In the genomic region with DNA sequence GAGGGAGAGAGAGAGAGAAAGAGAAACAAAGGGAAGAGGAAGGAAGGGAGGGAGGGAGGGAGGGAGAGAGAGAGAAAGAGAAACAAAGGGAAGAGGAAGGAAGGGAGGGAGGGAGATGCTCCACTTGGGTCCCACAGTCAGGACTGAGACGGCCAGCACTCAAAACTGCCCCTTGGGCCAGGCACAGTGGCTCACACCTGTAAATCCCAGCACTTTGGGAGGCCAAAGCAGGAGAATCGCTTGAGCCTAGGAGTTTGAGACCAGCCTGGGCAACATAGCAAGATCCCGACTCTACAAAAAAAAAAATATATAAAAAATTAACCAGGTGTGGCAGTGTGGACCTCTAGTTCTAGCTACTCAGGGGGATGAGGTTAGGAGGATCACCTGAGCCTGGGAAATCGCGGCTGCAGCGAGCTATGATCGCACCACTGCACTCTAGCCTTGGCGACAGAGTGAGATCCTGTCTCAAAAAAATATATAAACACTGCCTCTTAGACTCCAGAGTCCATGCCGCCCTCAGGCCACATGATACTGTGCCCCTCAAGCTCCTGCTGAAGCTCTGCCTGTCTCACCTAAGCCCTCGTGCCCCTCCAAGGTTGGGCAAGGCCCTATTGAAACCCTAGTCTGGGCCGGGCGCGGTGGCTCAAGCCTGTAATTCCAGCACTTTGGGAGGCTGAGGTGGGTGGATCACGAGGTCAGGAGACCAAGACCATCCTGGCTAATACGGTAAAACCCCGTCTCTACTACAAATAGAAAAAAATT, we compare ENCODE assay signal across 8 cellular contexts. TPM values are rescaled to one million over a fixed set of nuclear protein-coding genes. Genes with fewer than 3 reads are reported as not detected.
DNase-seq lines count a peak whose midpoint lies in the region; ATAC-seq, FAIRE-seq and TF ChIP-seq lines count a peak whose summit lies in the region.
"Not testable (repeated sequence)": the region's sequence is repeated elsewhere in the genome, so short reads cannot be mapped to it uniquely, and the experiment has no call there.

No MANE protein-coding gene starts in this region.

- not testable (repeated sequence) for H4K20me1 ChIP-seq in endothelial cell of umbilical vein (replicated peaks; ENCODE audit: control insufficient read depth, extremely low read depth, insufficient read depth, low read length)

- peak; percentile 42 for FAIRE-seq in endothelial cell of umbilical vein (lab: Jason Lieb, UNC)

- not testable (repeated sequence) for ATAC-seq in CD8-positive, alpha-beta T cell; activated B cell treated with CpG ODN at 0.5 μM for 24 hours (ENCODE audit: low read depth); left lung; stimulated activated naive B cell treated with anti-CD40 and anti-IgM and Interleukin-4, amounts not matched to agents 10 μg/mL and 1 μg/mL and 100 μg/mL, for 72 hours (replicated peaks)

- dilution Hi-C loops in endothelial cell of umbilical vein (cut with MboI; ENCODE audit: extremely low pct_ligation_motif_present, low sequenced_read_pairs), result not testable (repeated sequence)

- peak overlapping the region; percentile 79 for H3K27ac Mint-ChIP-seq in CD8-positive, alpha-beta T cell
- H3K27ac Mint-ChIP-seq in activated B cell treated with CpG ODN at 0.5 μM for 24 hours (peak overlapping the region; percentile 84), osteocyte (ENCODE audit: unreplicated experiment) (peak overlapping the region; percentile 85)
- H3K27ac Mint-ChIP-seq in stimulated activated naive B cell treated with anti-CD40 and anti-IgM and Interleukin-4, amounts not matched to agents 10 μg/mL and 1 μg/mL and 100 μg/mL, for 72 hours, result peak overlapping the region; percentile 89

- H3K36me3 ChIP-seq in CD8-positive, alpha-beta T cell (ENCODE audit: insufficient read depth, low read length), result not testable (repeated sequence)
- H3K36me3 ChIP-seq in ascending aorta, result peaks cover 34 to 42% of the 10 kb centered on the region in 2 donors
- peaks cover 0 to 16% of the 10 kb centered on the region in 2 experiments for H3K36me3 ChIP-seq in endothelial cell of umbilical vein (ENCODE audit: control insufficient read depth in 2 of 2, extremely low read depth in 1 of 2, insufficient read depth in 2 of 2, low read length in 2 of 2)
- H3K36me3 ChIP-seq in left lung, result peaks cover 0 to 44% of the 10 kb centered on the region in 2 donors
- H3K36me3 ChIP-seq in transverse colon, result peaks cover 0 to 26% (median 9%) of the 10 kb centered on the region in 4 donors

- H3K27ac ChIP-seq in CD8-positive, alpha-beta T cell (ENCODE audit: low read depth, low read length); endothelial cell of umbilical vein (ENCODE audit: insufficient read depth, low read depth, low read length): not testable (repeated sequence)
- H3K27ac ChIP-seq in ascending aorta, result peak overlapping the region; percentile 89 to 90
- peak overlapping the region; percentile 72 to 75 for H3K27ac ChIP-seq in left lung
- peak overlapping the region; percentile 68 to 76 (median 70) for H3K27ac ChIP-seq in transverse colon

- H3K4me3 Mint-ChIP-seq in CD8-positive, alpha-beta T cell; activated B cell treated with CpG ODN at 0.5 μM for 24 hours; osteocyte (ENCODE audit: unreplicated experiment); stimulated activated naive B cell treated with anti-CD40 and anti-IgM and Interleukin-4, amounts not matched to agents 10 μg/mL and 1 μg/mL and 100 μg/mL, for 72 hours: not testable (repeated sequence)

- not testable (repeated sequence) for H3K9ac ChIP-seq in endothelial cell of umbilical vein (replicated peaks; ENCODE audit: extremely low read depth, insufficient read depth, low read length)

- H3K4me3 ChIP-seq in CD8-positive, alpha-beta T cell (ENCODE audit: low read depth, low read length); ascending aorta; endothelial cell of umbilical vein (replicated peaks in 1 of 3; ENCODE audit: insufficient read depth in 1 of 3, low read depth in 1 of 3, low read length in 3 of 3); left lung; transverse colon: not testable (repeated sequence)

- not testable (repeated sequence) for H3K79me2 ChIP-seq in endothelial cell of umbilical vein (ENCODE audit: control insufficient read depth, insufficient read depth, low read length)

- intact Hi-C loops in CD8-positive, alpha-beta T cell (cut with DNase I, micrococcal nuclease); activated B cell treated with CpG ODN at 0.5 μM for 24 hours (cut with micrococcal nuclease); ascending aorta (cut with DNase I); endothelial cell of umbilical vein (cut with micrococcal nuclease); left lung (cut with DNase I); transverse colon (cut with DNase I; ENCODE audit: low total_unique reads): not testable (repeated sequence)

- not testable (repeated sequence) for H3K9me3 Mint-ChIP-seq in CD8-positive, alpha-beta T cell; activated B cell treated with CpG ODN at 0.5 μM for 24 hours; osteocyte (ENCODE audit: unreplicated experiment); stimulated activated naive B cell treated with anti-CD40 and anti-IgM and Interleukin-4, amounts not matched to agents 10 μg/mL and 1 μg/mL and 100 μg/mL, for 72 hours

- not testable (repeated sequence) for TF ChIP-seq CTCF in CD8-positive, alpha-beta T cell (IDR thresholded peaks at IDR 0.05); activated B cell treated with CpG ODN at 0.5 μM for 24 hours (IDR thresholded peaks at IDR 0.05); ascending aorta (IDR thresholded peaks at IDR 0.05); endothelial cell of umbilical vein (IDR thresholded peaks at IDR 0.05; ENCODE audit: extremely low read depth in 1 of 2, insufficient read depth in 1 of 2, low read depth in 1 of 2, low read length in 2 of 2); left lung (IDR thresholded peaks at IDR 0.05); osteocyte (IDR thresholded peaks at IDR 0.05); transverse colon (IDR thresholded peaks at IDR 0.05)

- peaks cover 59% of the 10 kb centered on the region for H3K4me1 ChIP-seq in CD8-positive, alpha-beta T cell (ENCODE audit: insufficient read depth, low read length)
- H3K4me1 ChIP-seq in ascending aorta (peaks cover 30 to 50% of the 10 kb centered on the region in 2 donors), endothelial cell of umbilical vein (ENCODE audit: control insufficient read depth, extremely low read depth, insufficient read depth, low read length) (peaks cover 26% of the 10 kb centered on the region), left lung (peaks cover 14 to 83% of the 10 kb centered on the region in 2 donors), transverse colon (peaks cover 17 to 52% (median 21%) of the 10 kb centered on the region in 4 donors)

- in situ Hi-C loops in transverse colon (cut with MboI; ENCODE audit: low pct_ligation_motif_present in 1 of 4, low pct_unique_long_range_greater_than_20kb in 1 of 4, low sequenced_read_pairs in 3 of 4), result loop anchor here in 1 of 4 donors (10.0 kb wide), 1 partner anchor 48 kb away; no protein-coding TSS in a partner anchor

- not testable (repeated sequence) for BruUV-seq in endothelial cell of umbilical vein (replicated peaks; lab: Mats Ljungman, UMichigan)

- not testable (repeated sequence) for H3K27me3 ChIP-seq in CD8-positive, alpha-beta T cell (ENCODE audit: insufficient read depth, low read length); ascending aorta; endothelial cell of umbilical vein (ENCODE audit: control insufficient read depth in 2 of 2, insufficient read depth in 2 of 2, low read length in 2 of 2); left lung; transverse colon

- CTCF ChIA-PET in CD8-positive, alpha-beta T cell (lab: Charles Lee), result interaction anchor here (1.3 to 11.4 kb wide), 3 partner anchors 9 to 42 kb away, joined by 3 to 256 read pairs (median 5); no protein-coding TSS in a partner anchor
- CTCF ChIA-PET in activated B cell treated with CpG ODN at 0.5 μM for 24 hours (lab: Charles Lee) (interaction anchor here (1.0 to 1.5 kb wide), 4 partner anchors 8 to 43 kb away, joined by 3 read pairs; a partner anchor contains a TSS), endothelial cell of umbilical vein (lab: Charles Lee) (interaction anchor here (1.7 kb wide), 1 partner anchor 31 kb away, joined by 4 read pairs; no protein-coding TSS in a partner anchor)

- TF ChIP-seq POLR2A in endothelial cell of umbilical vein (IDR thresholded peaks at IDR 0.05; ENCODE audit: low read depth, low read length); transverse colon (IDR thresholded peaks at IDR 0.05): not testable (repeated sequence)

- 82 to 83% methylated on average over 10 to 16 of the region's 16 CpGs for WGBS in transverse colon (ENCODE audit: low coverage in 1 of 2), 2 donors

- not testable (repeated sequence) for H3K4me2 ChIP-seq in endothelial cell of umbilical vein (ENCODE audit: insufficient read depth, low read length)

- POLR2A ChIA-PET in CD8-positive, alpha-beta T cell (lab: Charles Lee), result interaction anchor here (2.2 to 3.9 kb wide), 2 partner anchors 7 to 29 kb away, joined by 12 to 23 read pairs; no protein-coding TSS in a partner anchor
- POLR2A ChIA-PET in activated B cell treated with CpG ODN at 0.5 μM for 24 hours (lab: Charles Lee), result interaction anchor here (0.6 to 23.7 kb wide), 8 partner anchors 5 to 43 kb away, joined by 3 to 779 read pairs (median 16); a partner anchor contains a TSS
- POLR2A ChIA-PET in endothelial cell of umbilical vein (lab: Charles Lee), result not testable (repeated sequence)

- not testable (repeated sequence) for DNase-seq in CD8-positive, alpha-beta T cell; activated B cell treated with CpG ODN at 0.5 μM for 24 hours; ascending aorta (ENCODE audit: low spot score in 2 of 2); endothelial cell of umbilical vein (ENCODE audit: low read depth, low spot score); left lung; osteocyte (ENCODE audit: extremely low spot score, unreplicated experiment); stimulated activated naive B cell treated with anti-CD40 and anti-IgM and Interleukin-4, amounts not matched to agents 10 μg/mL and 1 μg/mL and 100 μg/mL, for 72 hours; transverse colon

- H3K9me3 ChIP-seq in CD8-positive, alpha-beta T cell (ENCODE audit: low read length); ascending aorta; endothelial cell of umbilical vein (replicated peaks; ENCODE audit: control insufficient read depth, insufficient read depth, low read length); left lung; transverse colon: not testable (repeated sequence)

- peaks cover 36% of the 10 kb centered on the region for H3K36me3 Mint-ChIP-seq in CD8-positive, alpha-beta T cell
- H3K36me3 Mint-ChIP-seq in activated B cell treated with CpG ODN at 0.5 μM for 24 hours (ENCODE audit: low read depth), result peaks cover 41% of the 10 kb centered on the region
- peaks cover 24% of the 10 kb centered on the region for H3K36me3 Mint-ChIP-seq in osteocyte (ENCODE audit: unreplicated experiment)
- H3K36me3 Mint-ChIP-seq in stimulated activated naive B cell treated with anti-CD40 and anti-IgM and Interleukin-4, amounts not matched to agents 10 μg/mL and 1 μg/mL and 100 μg/mL, for 72 hours, result peaks cover 30 to 31% of the 10 kb centered on the region in 2 donors

- not testable (repeated sequence) for H3K27me3 Mint-ChIP-seq in CD8-positive, alpha-beta T cell (ENCODE audit: low read depth); activated B cell treated with CpG ODN at 0.5 μM for 24 hours; osteocyte (ENCODE audit: unreplicated experiment); stimulated activated naive B cell treated with anti-CD40 and anti-IgM and Interleukin-4, amounts not matched to agents 10 μg/mL and 1 μg/mL and 100 μg/mL, for 72 hours

- not testable (repeated sequence) for H3K9me1 ChIP-seq in endothelial cell of umbilical vein (replicated peaks; ENCODE audit: control insufficient read depth, extremely low read depth, insufficient read depth, low read length)

- not testable (repeated sequence) for TF ChIP-seq EP300 in transverse colon (IDR thresholded peaks at IDR 0.05; ENCODE audit: low read depth)

- H2AFZ ChIP-seq in endothelial cell of umbilical vein (ENCODE audit: low read depth, low read length), result not testable (repeated sequence)

- peaks cover 63% of the 10 kb centered on the region for H3K4me1 Mint-ChIP-seq in CD8-positive, alpha-beta T cell (ENCODE audit: low read depth)
- H3K4me1 Mint-ChIP-seq in activated B cell treated with CpG ODN at 0.5 μM for 24 hours, result peaks cover 74% of the 10 kb centered on the region
- H3K4me1 Mint-ChIP-seq in osteocyte (ENCODE audit: unreplicated experiment), result peaks cover 63% of the 10 kb centered on the region
- H3K4me1 Mint-ChIP-seq in stimulated activated naive B cell treated with anti-CD40 and anti-IgM and Interleukin-4, amounts not matched to agents 10 μg/mL and 1 μg/mL and 100 μg/mL, for 72 hours, result peaks cover 47 to 67% of the 10 kb centered on the region in 2 donors

RNA-seq across cellular contexts. Expression of a gene that starts 8.4 kb away (rescaled TPM):
- total RNA-seq in CD8-positive, alpha-beta T cell, result 100 to 1,000 TPM; 288 to 303 TPM
- 147 and 168 TPM in 2 replicates for total RNA-seq in activated B cell treated with CpG ODN at 0.5 μM for 24 hours
- 443 TPM for total RNA-seq in ascending aorta
- total RNA-seq in endothelial cell of umbilical vein, result 17.2 and 17.4 TPM in 2 replicates
- polyA plus RNA-seq in endothelial cell of umbilical vein, result 10.2 and 12.4 TPM in 2 replicates
- 8.4 and 9.5 TPM in 2 replicates for polyA plus RNA-seq in endothelial cell of umbilical vein (2011; cell fraction: cytosol; rRNA removed)
- polyA plus RNA-seq in endothelial cell of umbilical vein (2011; cell fraction: nucleus; rRNA removed), result 20.7 and 22.0 TPM in 2 replicates
- polyA plus RNA-seq in endothelial cell of umbilical vein (2012), result 6.3 and 10.6 TPM in 2 replicates
- 6.0 and 8.6 TPM in 2 replicates for polyA minus RNA-seq in endothelial cell of umbilical vein
- 14.2 TPM for polyA minus RNA-seq in endothelial cell of umbilical vein (2011; cell fraction: cytosol; rRNA and poly(A)+ RNA removed)
- 9.4 and 13.4 TPM in 2 replicates for polyA minus RNA-seq in endothelial cell of umbilical vein (2011; cell fraction: nucleus; rRNA and poly(A)+ RNA removed)
- total RNA-seq in left lung, result 10 to 100 TPM; 23.3 to 37.8 TPM
- 15.4 and 19.8 TPM in 2 replicates for total RNA-seq in osteocyte
- total RNA-seq in transverse colon, result 10 to 100 TPM; 28.9 to 69.6 (median 42.7) TPM

RNA-seq across cellular contexts. Expression of a gene that starts 49.5 kb away (rescaled TPM):
- total RNA-seq in CD8-positive, alpha-beta T cell, result not detected
- total RNA-seq in activated B cell treated with CpG ODN at 0.5 μM for 24 hours, result 0.17 TPM in 1 of 2 replicates, not detected in the other
- not detected for total RNA-seq in ascending aorta
- total RNA-seq in endothelial cell of umbilical vein, result 0.32 and 0.80 TPM in 2 replicates
- polyA plus RNA-seq in endothelial cell of umbilical vein, result 0.18 TPM in 2 replicates
- 0.13 TPM in 2 replicates for polyA plus RNA-seq in endothelial cell of umbilical vein (2011; cell fraction: cytosol; rRNA removed)
- not detected in 2 replicates for polyA plus RNA-seq in endothelial cell of umbilical vein (2011; cell fraction: nucleus; rRNA removed)
- polyA plus RNA-seq in endothelial cell of umbilical vein (2012), result 0.40 and 0.93 TPM in 2 replicates
- polyA minus RNA-seq in endothelial cell of umbilical vein, result 0.41 TPM in 1 of 2 replicates, not detected in the other
- 2.6 TPM for polyA minus RNA-seq in endothelial cell of umbilical vein (2011; cell fraction: cytosol; rRNA and poly(A)+ RNA removed)
- polyA minus RNA-seq in endothelial cell of umbilical vein (2011; cell fraction: nucleus; rRNA and poly(A)+ RNA removed), result not detected in 2 replicates
- under 1 TPM; 0.06 to 0.10 TPM for total RNA-seq in left lung
- not detected in 2 replicates for total RNA-seq in osteocyte
- 1 to 10 TPM in 1 of 4 donors, not detected in 3; 1.6 TPM for total RNA-seq in transverse colon
